ENCODE assay signal across 1 cellular context in the genomic region with DNA sequence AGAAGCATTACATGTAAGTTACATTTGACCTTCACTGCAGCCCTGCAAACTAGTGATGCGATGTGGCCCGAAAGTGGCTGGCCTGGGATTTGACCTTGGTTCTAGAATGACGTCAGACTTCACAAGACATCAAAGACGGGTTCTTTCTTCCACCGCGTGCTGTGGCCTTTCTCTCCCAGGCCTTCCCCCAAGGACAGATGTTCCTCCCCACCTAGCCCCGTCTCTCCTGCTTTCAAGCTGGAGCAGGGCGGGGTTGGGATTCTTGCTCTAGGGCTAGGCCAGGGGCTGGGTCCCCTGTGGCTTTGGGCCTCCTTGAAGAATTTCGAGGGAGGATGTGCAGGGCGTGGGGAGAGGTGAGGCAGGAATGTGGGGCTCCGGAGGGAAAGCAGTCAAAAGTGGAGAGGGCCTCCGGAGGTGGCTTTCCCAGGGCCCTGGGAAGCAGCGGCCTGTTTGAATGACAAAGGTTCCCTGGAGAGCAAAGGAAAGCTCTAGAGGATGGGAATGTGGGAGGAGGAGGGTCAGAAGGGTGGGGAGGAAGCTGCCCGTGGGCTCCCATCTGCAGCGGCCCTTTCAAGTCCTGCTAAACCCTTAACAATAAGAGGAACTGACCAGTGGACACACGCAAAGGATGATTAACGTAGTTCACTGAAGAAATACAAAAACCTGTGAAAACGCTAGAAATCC.
TF ChIP-seq lines count a peak whose summit lies in the region.

No MANE protein-coding gene starts in this region.

TF ChIP-seq in HepG2, 621 proteins besides CTCF, POLR2A, EP300 and RAD21 (continued from another document and continues in another):
- no peak for TF ChIP-seq GABPA (IDR thresholded peaks at IDR 0.05; ENCODE audit: low read depth, low read length)
- no peak for TF ChIP-seq GABPA (CRISPR knock-in tag; IDR thresholded peaks at IDR 0.05; ENCODE audit: low read depth)
- TF ChIP-seq ZNF75D (CRISPR knock-in tag; IDR thresholded peaks at IDR 0.05; ENCODE audit: borderline replicate concordance) = no peak
- no peak for TF ChIP-seq ZFP36L2 (CRISPR knock-in tag; IDR thresholded peaks at IDR 0.05)
- TF ChIP-seq HOXA7 (CRISPR knock-in tag; IDR thresholded peaks at IDR 0.05) = no peak
- TF ChIP-seq SRSF9 (IDR thresholded peaks at IDR 0.05; ENCODE audit: borderline replicate concordance, insufficient read depth, low read depth, low read length, poor library complexity, severe bottlenecking) = no peak
- TF ChIP-seq ZFP36 (IDR thresholded peaks at IDR 0.05; ENCODE audit: borderline replicate concordance, low read depth, low read length, partially characterized antibody) = no peak
- TF ChIP-seq, protein P1, sequence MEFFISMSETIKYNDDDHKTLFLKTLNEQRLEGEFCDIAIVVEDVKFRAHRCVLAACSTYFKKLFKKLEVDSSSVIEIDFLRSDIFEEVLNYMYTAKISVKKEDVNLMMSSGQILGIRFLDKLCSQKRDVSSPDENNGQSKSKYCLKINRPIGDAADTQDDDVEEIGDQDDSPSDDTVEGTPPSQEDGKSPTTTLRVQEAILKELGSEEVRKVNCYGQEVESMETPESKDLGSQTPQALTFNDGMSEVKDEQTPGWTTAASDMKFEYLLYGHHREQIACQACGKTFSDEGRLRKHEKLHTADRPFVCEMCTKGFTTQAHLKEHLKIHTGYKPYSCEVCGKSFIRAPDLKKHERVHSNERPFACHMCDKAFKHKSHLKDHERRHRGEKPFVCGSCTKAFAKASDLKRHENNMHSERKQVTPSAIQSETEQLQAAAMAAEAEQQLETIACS (CRISPR knock-in tag; IDR thresholded peaks at IDR 0.05) = no peak
- no peak for TF ChIP-seq ZMAT3 (CRISPR knock-in tag; conservative IDR thresholded peaks at IDR 0.05)
- TF ChIP-seq HNRNPK (IDR thresholded peaks at IDR 0.05; ENCODE audit: low read depth, low read length, poor library complexity, severe bottlenecking) = no peak
- TF ChIP-seq, protein P2, sequence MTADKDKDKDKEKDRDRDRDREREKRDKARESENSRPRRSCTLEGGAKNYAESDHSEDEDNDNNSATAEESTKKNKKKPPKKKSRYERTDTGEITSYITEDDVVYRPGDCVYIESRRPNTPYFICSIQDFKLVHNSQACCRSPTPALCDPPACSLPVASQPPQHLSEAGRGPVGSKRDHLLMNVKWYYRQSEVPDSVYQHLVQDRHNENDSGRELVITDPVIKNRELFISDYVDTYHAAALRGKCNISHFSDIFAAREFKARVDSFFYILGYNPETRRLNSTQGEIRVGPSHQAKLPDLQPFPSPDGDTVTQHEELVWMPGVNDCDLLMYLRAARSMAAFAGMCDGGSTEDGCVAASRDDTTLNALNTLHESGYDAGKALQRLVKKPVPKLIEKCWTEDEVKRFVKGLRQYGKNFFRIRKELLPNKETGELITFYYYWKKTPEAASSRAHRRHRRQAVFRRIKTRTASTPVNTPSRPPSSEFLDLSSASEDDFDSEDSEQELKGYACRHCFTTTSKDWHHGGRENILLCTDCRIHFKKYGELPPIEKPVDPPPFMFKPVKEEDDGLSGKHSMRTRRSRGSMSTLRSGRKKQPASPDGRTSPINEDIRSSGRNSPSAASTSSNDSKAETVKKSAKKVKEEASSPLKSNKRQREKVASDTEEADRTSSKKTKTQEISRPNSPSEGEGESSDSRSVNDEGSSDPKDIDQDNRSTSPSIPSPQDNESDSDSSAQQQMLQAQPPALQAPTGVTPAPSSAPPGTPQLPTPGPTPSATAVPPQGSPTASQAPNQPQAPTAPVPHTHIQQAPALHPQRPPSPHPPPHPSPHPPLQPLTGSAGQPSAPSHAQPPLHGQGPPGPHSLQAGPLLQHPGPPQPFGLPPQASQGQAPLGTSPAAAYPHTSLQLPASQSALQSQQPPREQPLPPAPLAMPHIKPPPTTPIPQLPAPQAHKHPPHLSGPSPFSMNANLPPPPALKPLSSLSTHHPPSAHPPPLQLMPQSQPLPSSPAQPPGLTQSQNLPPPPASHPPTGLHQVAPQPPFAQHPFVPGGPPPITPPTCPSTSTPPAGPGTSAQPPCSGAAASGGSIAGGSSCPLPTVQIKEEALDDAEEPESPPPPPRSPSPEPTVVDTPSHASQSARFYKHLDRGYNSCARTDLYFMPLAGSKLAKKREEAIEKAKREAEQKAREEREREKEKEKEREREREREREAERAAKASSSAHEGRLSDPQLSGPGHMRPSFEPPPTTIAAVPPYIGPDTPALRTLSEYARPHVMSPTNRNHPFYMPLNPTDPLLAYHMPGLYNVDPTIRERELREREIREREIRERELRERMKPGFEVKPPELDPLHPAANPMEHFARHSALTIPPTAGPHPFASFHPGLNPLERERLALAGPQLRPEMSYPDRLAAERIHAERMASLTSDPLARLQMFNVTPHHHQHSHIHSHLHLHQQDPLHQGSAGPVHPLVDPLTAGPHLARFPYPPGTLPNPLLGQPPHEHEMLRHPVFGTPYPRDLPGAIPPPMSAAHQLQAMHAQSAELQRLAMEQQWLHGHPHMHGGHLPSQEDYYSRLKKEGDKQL (CRISPR knock-in tag; IDR thresholded peaks at IDR 0.05; ENCODE audit: low read depth) = no peak
- no peak for TF ChIP-seq ZNF597 (CRISPR knock-in tag; IDR thresholded peaks at IDR 0.05)
- no peak for TF ChIP-seq ZNF136 (CRISPR knock-in tag; IDR thresholded peaks at IDR 0.05; ENCODE audit: low read depth)
- no peak; the same call in 1 of the 2 replicates for TF ChIP-seq ZBTB49 (CRISPR knock-in tag; IDR thresholded peaks at IDR 0.05; ENCODE audit: borderline replicate concordance)
- no peak for TF ChIP-seq SMARCE1 (IDR thresholded peaks at IDR 0.05; ENCODE audit: borderline replicate concordance)
- no peak for TF ChIP-seq ZFP82 (CRISPR knock-in tag; IDR thresholded peaks at IDR 0.05; ENCODE audit: borderline replicate concordance)
- TF ChIP-seq DNMT3B (CRISPR knock-in tag; conservative IDR thresholded peaks at IDR 0.05) = no peak
- TF ChIP-seq NFE2 (CRISPR knock-in tag; IDR thresholded peaks at IDR 0.05) = no peak
- peak; percentile 56 for TF ChIP-seq GFI1 (CRISPR knock-in tag; IDR thresholded peaks at IDR 0.05; ENCODE audit: borderline replicate concordance)
- no peak for TF ChIP-seq FLYWCH1 (CRISPR knock-in tag; IDR thresholded peaks at IDR 0.05)
- no peak for TF ChIP-seq NFRKB (IDR thresholded peaks at IDR 0.05)
- TF ChIP-seq ZNF780A (CRISPR knock-in tag; IDR thresholded peaks at IDR 0.05) = no peak
- TF ChIP-seq KDM1A (CRISPR knock-in tag; IDR thresholded peaks at IDR 0.05) = 0 out of 2 replicates have a peak, but pooled peaks have one; percentile 26
- no peak for TF ChIP-seq HNRNPUL1 (IDR thresholded peaks at IDR 0.05; ENCODE audit: low read depth, low read length)
- TF ChIP-seq SATB2 (CRISPR knock-in tag; IDR thresholded peaks at IDR 0.05) = no peak
- TF ChIP-seq GZF1 (CRISPR knock-in tag; IDR thresholded peaks at IDR 0.05) = no peak
- no peak for TF ChIP-seq ZNF562 (CRISPR knock-in tag; IDR thresholded peaks at IDR 0.05; ENCODE audit: borderline replicate concordance)
- TF ChIP-seq CEBPZ (IDR thresholded peaks at IDR 0.05; ENCODE audit: low read length) = no peak
- TF ChIP-seq IKZF1 (IDR thresholded peaks at IDR 0.05) = no peak
- TF ChIP-seq NCOR1 (IDR thresholded peaks at IDR 0.05; ENCODE audit: borderline replicate concordance, low read length) = peak; percentile 71; the same call in 1 of the 2 replicates
- no peak for TF ChIP-seq ZNF468 (CRISPR knock-in tag; IDR thresholded peaks at IDR 0.05)
- TF ChIP-seq CBX2 (IDR thresholded peaks at IDR 0.05; ENCODE audit: low read depth, low read length) = no peak
- TF ChIP-seq CBX2 (CRISPR knock-in tag; IDR thresholded peaks at IDR 0.05; ENCODE audit: low read depth) = no peak
- TF ChIP-seq CREBL2 (CRISPR knock-in tag; IDR thresholded peaks at IDR 0.05; ENCODE audit: borderline replicate concordance) = no peak
- TF ChIP-seq ETS1 (CRISPR knock-in tag; IDR thresholded peaks at IDR 0.05) = no peak
- TF ChIP-seq, protein P3, sequence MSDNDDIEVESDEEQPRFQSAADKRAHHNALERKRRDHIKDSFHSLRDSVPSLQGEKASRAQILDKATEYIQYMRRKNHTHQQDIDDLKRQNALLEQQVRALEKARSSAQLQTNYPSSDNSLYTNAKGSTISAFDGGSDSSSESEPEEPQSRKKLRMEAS (IDR thresholded peaks at IDR 0.05) = peak; percentile 85
- TF ChIP-seq, protein P4, sequence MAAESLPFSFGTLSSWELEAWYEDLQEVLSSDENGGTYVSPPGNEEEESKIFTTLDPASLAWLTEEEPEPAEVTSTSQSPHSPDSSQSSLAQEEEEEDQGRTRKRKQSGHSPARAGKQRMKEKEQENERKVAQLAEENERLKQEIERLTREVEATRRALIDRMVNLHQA (CRISPR knock-in tag; IDR thresholded peaks at IDR 0.05) = no peak
- peak; percentile 72 for TF ChIP-seq CREM (IDR thresholded peaks at IDR 0.05)
- no peak for TF ChIP-seq CREM (CRISPR knock-in tag; IDR thresholded peaks at IDR 0.05)
- TF ChIP-seq, protein P5, sequence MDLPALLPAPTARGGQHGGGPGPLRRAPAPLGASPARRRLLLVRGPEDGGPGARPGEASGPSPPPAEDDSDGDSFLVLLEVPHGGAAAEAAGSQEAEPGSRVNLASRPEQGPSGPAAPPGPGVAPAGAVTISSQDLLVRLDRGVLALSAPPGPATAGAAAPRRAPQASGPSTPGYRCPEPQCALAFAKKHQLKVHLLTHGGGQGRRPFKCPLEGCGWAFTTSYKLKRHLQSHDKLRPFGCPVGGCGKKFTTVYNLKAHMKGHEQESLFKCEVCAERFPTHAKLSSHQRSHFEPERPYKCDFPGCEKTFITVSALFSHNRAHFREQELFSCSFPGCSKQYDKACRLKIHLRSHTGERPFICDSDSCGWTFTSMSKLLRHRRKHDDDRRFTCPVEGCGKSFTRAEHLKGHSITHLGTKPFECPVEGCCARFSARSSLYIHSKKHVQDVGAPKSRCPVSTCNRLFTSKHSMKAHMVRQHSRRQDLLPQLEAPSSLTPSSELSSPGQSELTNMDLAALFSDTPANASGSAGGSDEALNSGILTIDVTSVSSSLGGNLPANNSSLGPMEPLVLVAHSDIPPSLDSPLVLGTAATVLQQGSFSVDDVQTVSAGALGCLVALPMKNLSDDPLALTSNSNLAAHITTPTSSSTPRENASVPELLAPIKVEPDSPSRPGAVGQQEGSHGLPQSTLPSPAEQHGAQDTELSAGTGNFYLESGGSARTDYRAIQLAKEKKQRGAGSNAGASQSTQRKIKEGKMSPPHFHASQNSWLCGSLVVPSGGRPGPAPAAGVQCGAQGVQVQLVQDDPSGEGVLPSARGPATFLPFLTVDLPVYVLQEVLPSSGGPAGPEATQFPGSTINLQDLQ (CRISPR knock-in tag; IDR thresholded peaks at IDR 0.05) = no peak
- no peak for TF ChIP-seq KDM4B (CRISPR knock-in tag; IDR thresholded peaks at IDR 0.05)
- TF ChIP-seq TBX3 (IDR thresholded peaks at IDR 0.05; ENCODE audit: borderline replicate concordance) = no peak
